ENCODE assay signal across 8 cellular contexts in the genomic region with DNA sequence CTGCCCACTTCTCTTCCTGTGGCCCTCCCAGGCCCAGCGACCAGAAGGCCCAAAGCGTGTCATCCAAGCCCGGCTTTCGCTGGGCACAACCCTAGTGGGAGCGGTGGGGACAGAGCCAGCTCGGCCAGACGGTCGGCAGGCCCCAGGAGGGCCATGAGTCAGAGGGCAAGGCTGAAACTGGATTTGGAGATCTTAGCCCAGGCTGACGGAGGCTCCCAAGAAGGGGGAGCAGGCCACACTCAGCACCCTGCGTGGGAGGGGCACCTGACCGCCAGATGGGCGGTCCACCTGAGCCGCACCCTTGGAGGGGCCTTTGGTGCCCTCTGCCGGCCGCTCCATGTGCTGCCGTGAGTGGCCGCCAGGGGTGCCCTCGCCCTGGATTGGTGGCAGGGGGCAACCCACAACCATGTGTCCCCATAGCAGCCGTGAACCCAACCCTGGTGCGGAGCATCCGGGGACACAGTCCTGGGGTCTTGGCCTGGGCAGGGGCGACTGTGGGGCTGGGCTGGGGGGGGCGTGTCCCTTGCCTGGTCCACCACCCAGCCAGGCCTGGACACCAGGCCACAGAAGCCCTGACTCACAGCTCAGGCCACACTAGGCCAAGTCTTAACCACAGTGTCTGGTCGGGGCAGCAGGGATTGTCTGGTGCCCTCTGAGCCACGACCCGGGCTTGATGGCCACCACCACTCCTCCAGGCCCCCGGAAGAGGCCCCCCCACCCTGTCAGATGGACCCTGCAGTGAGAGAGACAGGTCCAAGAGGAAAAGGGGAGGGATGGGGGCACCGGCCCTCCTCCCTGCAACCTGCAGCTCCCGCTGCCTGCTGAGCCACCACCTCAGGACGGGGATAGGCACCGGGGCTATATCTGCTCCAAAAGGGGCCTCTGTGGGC. TPM values are rescaled to one million over a fixed set of nuclear protein-coding genes. Genes with fewer than 3 reads are reported as not detected.
DNase-seq lines count a peak whose midpoint lies in the region; ATAC-seq and TF ChIP-seq lines count a peak whose summit lies in the region.

No MANE protein-coding gene starts in this region.

- intact Hi-C loops in lower lobe of right lung (cut with DNase I) = loop anchor here (10.0 kb wide), 1 partner anchor 63 kb away; no protein-coding TSS in a partner anchor

- peak; percentile 97 for TF ChIP-seq CTCF in lower lobe of right lung (IDR thresholded peaks at IDR 0.05)

- H3K4me1 ChIP-seq in lower lobe of right lung = peaks cover 29% of the 10 kb centered on the region

- no peaks in the 10 kb centered on the region for H3K9me3 ChIP-seq in lower lobe of right lung

- DNase-seq in CD1c-positive myeloid dendritic cell (ENCODE audit: extremely low spot score) = peak; percentile 87
- DNase-seq in NCI-H2171 treated with DMSO at 0.1 percent for 48 hours (lab: John Stamatoyannopoulos, UW) = peak; percentile 12
- DNase-seq in activated CD4-positive, alpha-beta T cell treated with anti-CD3 and anti-CD28 coated beads, Interleukin-2, amount 50 U/mL, for 4 hours = peak; percentile 71 to 73
- DNase-seq in dermis blood vessel endothelial cell = peak; percentile 75
- DNase-seq in lower lobe of right lung = peak; percentile 91
- DNase-seq in stimulated activated CD4-positive, alpha-beta T cell treated with anti-CD3 and anti-CD28 coated beads, TNF-alpha, amount 100 ng/mL, for 48 hours (ENCODE audit: low read depth in 3 of 3) = peak; percentile 63 to 80 (median 66)

- H3K4me3 ChIP-seq in lower lobe of right lung = no peak overlapping the region

- H3K27ac ChIP-seq in lower lobe of right lung = peak overlapping the region; percentile 53

- peak; percentile 39 for ATAC-seq in GM21619 (IDR thresholded peaks at IDR 0.05; ENCODE audit: unreplicated experiment)
- ATAC-seq in lower lobe of right lung = peak; percentile 92 to 94
- ATAC-seq in GM19035 (IDR thresholded peaks at IDR 0.05; ENCODE audit: unreplicated experiment) = no peak

- H3K27me3 ChIP-seq in lower lobe of right lung (ENCODE audit: low read depth) = peaks cover 29% of the 10 kb centered on the region

- peaks cover 17% of the 10 kb centered on the region for H3K36me3 ChIP-seq in lower lobe of right lung

RNA-seq across cellular contexts. Expression of a gene that starts 19.2 kb away (rescaled TPM):
- 115 and 149 TPM in 2 replicates for total RNA-seq in dermis blood vessel endothelial cell
- total RNA-seq in lower lobe of right lung = 218 TPM

RNA-seq across cellular contexts. Expression of a gene that starts 22.1 kb away (rescaled TPM):
- total RNA-seq in dermis blood vessel endothelial cell (2.7 and 3.1 TPM in 2 replicates), lower lobe of right lung (156 TPM)

RNA-seq across cellular contexts. Expression of a gene that starts 32.5 kb away (rescaled TPM):
- total RNA-seq in dermis blood vessel endothelial cell (10.7 and 12.4 TPM in 2 replicates), lower lobe of right lung (33.9 TPM)

RNA-seq across cellular contexts. Expression of a gene that starts 33.1 kb away (rescaled TPM):
- 36.8 and 40.8 TPM in 2 replicates for total RNA-seq in dermis blood vessel endothelial cell
- total RNA-seq in lower lobe of right lung = 32.0 TPM

RNA-seq across cellular contexts. Expression of a gene that starts 49.2 kb away (rescaled TPM):
- total RNA-seq in dermis blood vessel endothelial cell (19.6 and 23.4 TPM in 2 replicates), lower lobe of right lung (46.7 TPM)

Comparison
In these comparisons a context has a peak if more than half of its experiments do, and no peak if none do; other contexts are left out.
1. DNase-seq: peak in every context shown above with its lines; median percentile 91 in lower lobe of right lung; 87 in CD1c-positive myeloid dendritic cell; 75 in dermis blood vessel endothelial cell; 72 in activated CD4-positive, alpha-beta T cell treated with anti-CD3 and anti-CD28 coated beads, Interleukin-2, amount 50 U/mL, for 4 hours; 66 in stimulated activated CD4-positive, alpha-beta T cell treated with anti-CD3 and anti-CD28 coated beads, TNF-alpha, amount 100 ng/mL, for 48 hours; 12 in NCI-H2171 treated with DMSO at 0.1 percent for 48 hours.
2. RNA of a gene that starts 22.1 kb away (total RNA-seq): 156 TPM in lower lobe of right lung (single experiment); 2.7 to 3.1 TPM in dermis blood vessel endothelial cell; every median in the first group is over 10 times any median in the second.